Comparison of ENCODE assay signal across 1 cellular context in the genomic region with DNA sequence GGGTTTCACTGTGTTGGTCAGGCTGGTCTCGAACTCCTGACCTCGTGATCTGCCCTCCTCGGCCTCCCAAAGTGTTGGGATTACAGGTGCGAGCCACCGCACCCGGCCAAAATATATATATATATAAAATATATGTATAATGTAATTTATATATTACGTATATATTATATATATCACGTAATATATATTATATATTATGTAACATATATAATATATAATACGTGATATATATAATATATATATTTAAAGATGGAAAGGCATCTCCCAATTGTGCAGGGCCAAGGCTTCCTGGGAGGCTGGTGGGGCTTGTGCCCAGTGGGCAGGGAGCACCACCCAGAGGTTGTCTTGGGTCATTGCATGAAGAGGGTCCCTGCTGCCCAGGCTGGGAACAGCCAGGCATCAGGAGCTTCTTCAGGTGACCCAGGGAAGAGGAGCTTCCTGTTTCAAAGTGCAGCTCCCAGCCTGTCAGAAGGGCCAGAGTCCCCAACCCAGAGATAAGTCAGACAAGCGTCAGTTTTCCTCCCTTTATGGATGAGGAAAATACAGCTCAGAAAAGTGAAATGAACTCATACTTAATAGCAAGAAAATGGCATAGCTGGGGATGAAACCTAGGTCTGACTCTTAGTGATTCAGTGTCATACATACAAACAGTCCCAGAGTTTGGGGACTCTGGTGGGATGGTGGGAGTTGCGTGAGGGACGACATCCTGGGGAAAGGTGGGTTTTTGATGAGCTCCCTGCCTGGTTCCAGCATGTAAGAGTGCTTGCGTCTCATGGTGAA.
TF ChIP-seq lines count a peak whose summit lies in the region.

No MANE protein-coding gene starts in this region.

TF ChIP-seq in Ishikawa, 13 proteins besides CTCF, POLR2A, EP300 and RAD21 (continued from another document):
- TF ChIP-seq, protein P1, sequence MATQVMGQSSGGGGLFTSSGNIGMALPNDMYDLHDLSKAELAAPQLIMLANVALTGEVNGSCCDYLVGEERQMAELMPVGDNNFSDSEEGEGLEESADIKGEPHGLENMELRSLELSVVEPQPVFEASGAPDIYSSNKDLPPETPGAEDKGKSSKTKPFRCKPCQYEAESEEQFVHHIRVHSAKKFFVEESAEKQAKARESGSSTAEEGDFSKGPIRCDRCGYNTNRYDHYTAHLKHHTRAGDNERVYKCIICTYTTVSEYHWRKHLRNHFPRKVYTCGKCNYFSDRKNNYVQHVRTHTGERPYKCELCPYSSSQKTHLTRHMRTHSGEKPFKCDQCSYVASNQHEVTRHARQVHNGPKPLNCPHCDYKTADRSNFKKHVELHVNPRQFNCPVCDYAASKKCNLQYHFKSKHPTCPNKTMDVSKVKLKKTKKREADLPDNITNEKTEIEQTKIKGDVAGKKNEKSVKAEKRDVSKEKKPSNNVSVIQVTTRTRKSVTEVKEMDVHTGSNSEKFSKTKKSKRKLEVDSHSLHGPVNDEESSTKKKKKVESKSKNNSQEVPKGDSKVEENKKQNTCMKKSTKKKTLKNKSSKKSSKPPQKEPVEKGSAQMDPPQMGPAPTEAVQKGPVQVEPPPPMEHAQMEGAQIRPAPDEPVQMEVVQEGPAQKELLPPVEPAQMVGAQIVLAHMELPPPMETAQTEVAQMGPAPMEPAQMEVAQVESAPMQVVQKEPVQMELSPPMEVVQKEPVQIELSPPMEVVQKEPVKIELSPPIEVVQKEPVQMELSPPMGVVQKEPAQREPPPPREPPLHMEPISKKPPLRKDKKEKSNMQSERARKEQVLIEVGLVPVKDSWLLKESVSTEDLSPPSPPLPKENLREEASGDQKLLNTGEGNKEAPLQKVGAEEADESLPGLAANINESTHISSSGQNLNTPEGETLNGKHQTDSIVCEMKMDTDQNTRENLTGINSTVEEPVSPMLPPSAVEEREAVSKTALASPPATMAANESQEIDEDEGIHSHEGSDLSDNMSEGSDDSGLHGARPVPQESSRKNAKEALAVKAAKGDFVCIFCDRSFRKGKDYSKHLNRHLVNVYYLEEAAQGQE (IDR thresholded peaks at IDR 0.05; ENCODE audit: low read depth), result no peak
